1 cellular context compared by ENCODE assay signal in the genomic region with DNA sequence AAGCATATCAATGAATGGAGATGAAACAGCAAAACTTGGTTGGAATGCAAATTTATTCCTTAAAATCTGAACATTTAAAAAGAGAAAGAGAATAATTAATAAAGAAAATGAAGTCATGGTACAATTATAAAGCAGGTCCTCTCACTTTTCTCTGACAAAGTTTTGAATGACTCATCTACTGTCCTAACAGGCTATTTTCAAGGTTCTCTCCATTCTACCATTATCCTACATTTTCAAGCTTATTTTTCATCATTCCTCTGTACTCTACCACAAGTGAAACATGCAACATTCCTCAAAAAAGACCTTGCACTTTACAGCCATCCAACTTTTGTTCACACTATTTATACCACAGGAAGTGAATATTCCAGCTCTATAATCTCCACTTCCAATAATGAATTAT.
TF ChIP-seq lines count a peak whose summit lies in the region.

No MANE protein-coding gene starts in this region.

TF ChIP-seq in HepG2, 621 proteins besides CTCF, POLR2A, EP300 and RAD21 (continued from another document and continues in another):
- TF ChIP-seq SP4 (CRISPR knock-in tag; IDR thresholded peaks at IDR 0.05) (no peak), FIP1L1 (IDR thresholded peaks at IDR 0.05; ENCODE audit: borderline replicate concordance, insufficient read depth, low read depth, low read length) (no peak), CHD2 (IDR thresholded peaks at IDR 0.05; ENCODE audit: low read depth, low read length) (no peak), RXRB (CRISPR knock-in tag; IDR thresholded peaks at IDR 0.05; ENCODE audit: borderline replicate concordance) (peak; percentile 26; the same call in 1 of the 2 replicates), ZNF619 (CRISPR knock-in tag; IDR thresholded peaks at IDR 0.05) (no peak), ZNF263 (CRISPR knock-in tag; IDR thresholded peaks at IDR 0.05) (no peak), ZFP36L2 (CRISPR knock-in tag; IDR thresholded peaks at IDR 0.05) (no peak), ZFAT (CRISPR knock-in tag; conservative IDR thresholded peaks at IDR 0.05) (no peak), KLF12 (CRISPR knock-in tag; IDR thresholded peaks at IDR 0.05; ENCODE audit: borderline replicate concordance) (no peak), ZNF891 (CRISPR knock-in tag; IDR thresholded peaks at IDR 0.05) (no peak), ZNF878 (CRISPR knock-in tag; IDR thresholded peaks at IDR 0.05) (no peak), ZNF724P (CRISPR knock-in tag; IDR thresholded peaks at IDR 0.05; ENCODE audit: borderline replicate concordance) (peak; percentile 45; the same call in 1 of the 2 replicates), KAT7 (CRISPR knock-in tag; IDR thresholded peaks at IDR 0.05; ENCODE audit: borderline replicate concordance) (no peak), ZNF546 (CRISPR knock-in tag; conservative IDR thresholded peaks at IDR 0.05) (no peak), ZMYM3 (CRISPR knock-in tag; IDR thresholded peaks at IDR 0.05) (no peak), GFI1 (CRISPR knock-in tag; IDR thresholded peaks at IDR 0.05; ENCODE audit: borderline replicate concordance) (no peak), FOXK1 (CRISPR knock-in tag; IDR thresholded peaks at IDR 0.05; ENCODE audit: borderline replicate concordance, low read depth) (no peak), ZNF841 (CRISPR knock-in tag; IDR thresholded peaks at IDR 0.05; ENCODE audit: borderline replicate concordance) (no peak), FOSL1 (CRISPR knock-in tag; IDR thresholded peaks at IDR 0.05; ENCODE audit: borderline replicate concordance) (0 out of 2 replicates have a peak, but pooled peaks have one; percentile 10), CREM (IDR thresholded peaks at IDR 0.05) (0 out of 2 replicates have a peak, but pooled peaks have one; percentile 21), CREM (CRISPR knock-in tag; IDR thresholded peaks at IDR 0.05) (no peak), NRL (CRISPR knock-in tag; IDR thresholded peaks at IDR 0.05; ENCODE audit: borderline replicate concordance) (no peak), ZNF180 (CRISPR knock-in tag; IDR thresholded peaks at IDR 0.05; ENCODE audit: borderline replicate concordance, low read depth) (no peak), ATF7-NPFF (CRISPR knock-in tag; IDR thresholded peaks at IDR 0.05; ENCODE audit: low read depth) (no peak), NR2F1 (CRISPR knock-in tag; IDR thresholded peaks at IDR 0.05) (0 out of 4 replicates have a peak, but pooled peaks of 1 of the 2 experiments have one; percentile 27), ZNF354B (CRISPR knock-in tag; IDR thresholded peaks at IDR 0.05) (0 out of 2 replicates have a peak, but pooled peaks have one; percentile 40)
- TF ChIP-seq, protein P1, sequence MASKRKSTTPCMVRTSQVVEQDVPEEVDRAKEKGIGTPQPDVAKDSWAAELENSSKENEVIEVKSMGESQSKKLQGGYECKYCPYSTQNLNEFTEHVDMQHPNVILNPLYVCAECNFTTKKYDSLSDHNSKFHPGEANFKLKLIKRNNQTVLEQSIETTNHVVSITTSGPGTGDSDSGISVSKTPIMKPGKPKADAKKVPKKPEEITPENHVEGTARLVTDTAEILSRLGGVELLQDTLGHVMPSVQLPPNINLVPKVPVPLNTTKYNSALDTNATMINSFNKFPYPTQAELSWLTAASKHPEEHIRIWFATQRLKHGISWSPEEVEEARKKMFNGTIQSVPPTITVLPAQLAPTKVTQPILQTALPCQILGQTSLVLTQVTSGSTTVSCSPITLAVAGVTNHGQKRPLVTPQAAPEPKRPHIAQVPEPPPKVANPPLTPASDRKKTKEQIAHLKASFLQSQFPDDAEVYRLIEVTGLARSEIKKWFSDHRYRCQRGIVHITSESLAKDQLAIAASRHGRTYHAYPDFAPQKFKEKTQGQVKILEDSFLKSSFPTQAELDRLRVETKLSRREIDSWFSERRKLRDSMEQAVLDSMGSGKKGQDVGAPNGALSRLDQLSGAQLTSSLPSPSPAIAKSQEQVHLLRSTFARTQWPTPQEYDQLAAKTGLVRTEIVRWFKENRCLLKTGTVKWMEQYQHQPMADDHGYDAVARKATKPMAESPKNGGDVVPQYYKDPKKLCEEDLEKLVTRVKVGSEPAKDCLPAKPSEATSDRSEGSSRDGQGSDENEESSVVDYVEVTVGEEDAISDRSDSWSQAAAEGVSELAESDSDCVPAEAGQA (IDR thresholded peaks at IDR 0.05; ENCODE audit: low read depth), result no peak
- TF ChIP-seq, protein P1 (CRISPR knock-in tag; IDR thresholded peaks at IDR 0.05; ENCODE audit: borderline replicate concordance), result no peak
- TF ChIP-seq, protein P2, sequence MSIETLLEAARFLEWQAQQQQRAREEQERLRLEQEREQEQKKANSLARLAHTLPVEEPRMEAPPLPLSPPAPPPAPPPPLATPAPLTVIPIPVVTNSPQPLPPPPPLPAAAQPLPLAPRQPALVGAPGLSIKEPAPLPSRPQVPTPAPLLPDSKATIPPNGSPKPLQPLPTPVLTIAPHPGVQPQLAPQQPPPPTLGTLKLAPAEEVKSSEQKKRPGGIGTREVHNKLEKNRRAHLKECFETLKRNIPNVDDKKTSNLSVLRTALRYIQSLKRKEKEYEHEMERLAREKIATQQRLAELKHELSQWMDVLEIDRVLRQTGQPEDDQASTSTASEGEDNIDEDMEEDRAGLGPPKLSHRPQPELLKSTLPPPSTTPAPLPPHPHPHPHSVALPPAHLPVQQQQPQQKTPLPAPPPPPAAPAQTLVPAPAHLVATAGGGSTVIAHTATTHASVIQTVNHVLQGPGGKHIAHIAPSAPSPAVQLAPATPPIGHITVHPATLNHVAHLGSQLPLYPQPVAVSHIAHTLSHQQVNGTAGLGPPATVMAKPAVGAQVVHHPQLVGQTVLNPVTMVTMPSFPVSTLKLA (IDR thresholded peaks at IDR 0.05), result no peak
- TF ChIP-seq, protein P3, sequence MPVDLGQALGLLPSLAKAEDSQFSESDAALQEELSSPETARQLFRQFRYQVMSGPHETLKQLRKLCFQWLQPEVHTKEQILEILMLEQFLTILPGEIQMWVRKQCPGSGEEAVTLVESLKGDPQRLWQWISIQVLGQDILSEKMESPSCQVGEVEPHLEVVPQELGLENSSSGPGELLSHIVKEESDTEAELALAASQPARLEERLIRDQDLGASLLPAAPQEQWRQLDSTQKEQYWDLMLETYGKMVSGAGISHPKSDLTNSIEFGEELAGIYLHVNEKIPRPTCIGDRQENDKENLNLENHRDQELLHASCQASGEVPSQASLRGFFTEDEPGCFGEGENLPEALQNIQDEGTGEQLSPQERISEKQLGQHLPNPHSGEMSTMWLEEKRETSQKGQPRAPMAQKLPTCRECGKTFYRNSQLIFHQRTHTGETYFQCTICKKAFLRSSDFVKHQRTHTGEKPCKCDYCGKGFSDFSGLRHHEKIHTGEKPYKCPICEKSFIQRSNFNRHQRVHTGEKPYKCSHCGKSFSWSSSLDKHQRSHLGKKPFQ (CRISPR knock-in tag; IDR thresholded peaks at IDR 0.05; ENCODE audit: insufficient replicate concordance), result no peak
- TF ChIP-seq, protein P4, sequence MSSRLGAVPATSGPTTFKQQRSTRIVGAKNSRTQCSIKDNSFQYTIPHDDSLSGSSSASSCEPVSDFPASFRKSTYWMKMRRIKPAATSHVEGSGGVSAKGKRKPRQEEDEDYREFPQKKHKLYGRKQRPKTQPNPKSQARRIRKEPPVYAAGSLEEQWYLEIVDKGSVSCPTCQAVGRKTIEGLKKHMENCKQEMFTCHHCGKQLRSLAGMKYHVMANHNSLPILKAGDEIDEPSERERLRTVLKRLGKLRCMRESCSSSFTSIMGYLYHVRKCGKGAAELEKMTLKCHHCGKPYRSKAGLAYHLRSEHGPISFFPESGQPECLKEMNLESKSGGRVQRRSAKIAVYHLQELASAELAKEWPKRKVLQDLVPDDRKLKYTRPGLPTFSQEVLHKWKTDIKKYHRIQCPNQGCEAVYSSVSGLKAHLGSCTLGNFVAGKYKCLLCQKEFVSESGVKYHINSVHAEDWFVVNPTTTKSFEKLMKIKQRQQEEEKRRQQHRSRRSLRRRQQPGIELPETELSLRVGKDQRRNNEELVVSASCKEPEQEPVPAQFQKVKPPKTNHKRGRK (CRISPR knock-in tag; IDR thresholded peaks at IDR 0.05), result no peak
- TF ChIP-seq, protein P5, sequence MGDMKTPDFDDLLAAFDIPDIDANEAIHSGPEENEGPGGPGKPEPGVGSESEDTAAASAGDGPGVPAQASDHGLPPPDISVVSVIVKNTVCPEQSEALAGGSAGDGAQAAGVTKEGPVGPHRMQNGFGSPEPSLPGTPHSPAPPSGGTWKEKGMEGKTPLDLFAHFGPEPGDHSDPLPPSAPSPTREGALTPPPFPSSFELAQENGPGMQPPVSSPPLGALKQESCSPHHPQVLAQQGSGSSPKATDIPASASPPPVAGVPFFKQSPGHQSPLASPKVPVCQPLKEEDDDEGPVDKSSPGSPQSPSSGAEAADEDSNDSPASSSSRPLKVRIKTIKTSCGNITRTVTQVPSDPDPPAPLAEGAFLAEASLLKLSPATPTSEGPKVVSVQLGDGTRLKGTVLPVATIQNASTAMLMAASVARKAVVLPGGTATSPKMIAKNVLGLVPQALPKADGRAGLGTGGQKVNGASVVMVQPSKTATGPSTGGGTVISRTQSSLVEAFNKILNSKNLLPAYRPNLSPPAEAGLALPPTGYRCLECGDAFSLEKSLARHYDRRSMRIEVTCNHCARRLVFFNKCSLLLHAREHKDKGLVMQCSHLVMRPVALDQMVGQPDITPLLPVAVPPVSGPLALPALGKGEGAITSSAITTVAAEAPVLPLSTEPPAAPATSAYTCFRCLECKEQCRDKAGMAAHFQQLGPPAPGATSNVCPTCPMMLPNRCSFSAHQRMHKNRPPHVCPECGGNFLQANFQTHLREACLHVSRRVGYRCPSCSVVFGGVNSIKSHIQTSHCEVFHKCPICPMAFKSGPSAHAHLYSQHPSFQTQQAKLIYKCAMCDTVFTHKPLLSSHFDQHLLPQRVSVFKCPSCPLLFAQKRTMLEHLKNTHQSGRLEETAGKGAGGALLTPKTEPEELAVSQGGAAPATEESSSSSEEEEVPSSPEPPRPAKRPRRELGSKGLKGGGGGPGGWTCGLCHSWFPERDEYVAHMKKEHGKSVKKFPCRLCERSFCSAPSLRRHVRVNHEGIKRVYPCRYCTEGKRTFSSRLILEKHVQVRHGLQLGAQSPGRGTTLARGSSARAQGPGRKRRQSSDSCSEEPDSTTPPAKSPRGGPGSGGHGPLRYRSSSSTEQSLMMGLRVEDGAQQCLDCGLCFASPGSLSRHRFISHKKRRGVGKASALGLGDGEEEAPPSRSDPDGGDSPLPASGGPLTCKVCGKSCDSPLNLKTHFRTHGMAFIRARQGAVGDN (CRISPR knock-in tag; IDR thresholded peaks at IDR 0.05), result no peak
- TF ChIP-seq, protein P6, sequence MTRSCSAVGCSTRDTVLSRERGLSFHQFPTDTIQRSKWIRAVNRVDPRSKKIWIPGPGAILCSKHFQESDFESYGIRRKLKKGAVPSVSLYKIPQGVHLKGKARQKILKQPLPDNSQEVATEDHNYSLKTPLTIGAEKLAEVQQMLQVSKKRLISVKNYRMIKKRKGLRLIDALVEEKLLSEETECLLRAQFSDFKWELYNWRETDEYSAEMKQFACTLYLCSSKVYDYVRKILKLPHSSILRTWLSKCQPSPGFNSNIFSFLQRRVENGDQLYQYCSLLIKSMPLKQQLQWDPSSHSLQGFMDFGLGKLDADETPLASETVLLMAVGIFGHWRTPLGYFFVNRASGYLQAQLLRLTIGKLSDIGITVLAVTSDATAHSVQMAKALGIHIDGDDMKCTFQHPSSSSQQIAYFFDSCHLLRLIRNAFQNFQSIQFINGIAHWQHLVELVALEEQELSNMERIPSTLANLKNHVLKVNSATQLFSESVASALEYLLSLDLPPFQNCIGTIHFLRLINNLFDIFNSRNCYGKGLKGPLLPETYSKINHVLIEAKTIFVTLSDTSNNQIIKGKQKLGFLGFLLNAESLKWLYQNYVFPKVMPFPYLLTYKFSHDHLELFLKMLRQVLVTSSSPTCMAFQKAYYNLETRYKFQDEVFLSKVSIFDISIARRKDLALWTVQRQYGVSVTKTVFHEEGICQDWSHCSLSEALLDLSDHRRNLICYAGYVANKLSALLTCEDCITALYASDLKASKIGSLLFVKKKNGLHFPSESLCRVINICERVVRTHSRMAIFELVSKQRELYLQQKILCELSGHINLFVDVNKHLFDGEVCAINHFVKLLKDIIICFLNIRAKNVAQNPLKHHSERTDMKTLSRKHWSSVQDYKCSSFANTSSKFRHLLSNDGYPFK (CRISPR knock-in tag; IDR thresholded peaks at IDR 0.05; ENCODE audit: borderline replicate concordance), result no peak
- TF ChIP-seq, protein P7, sequence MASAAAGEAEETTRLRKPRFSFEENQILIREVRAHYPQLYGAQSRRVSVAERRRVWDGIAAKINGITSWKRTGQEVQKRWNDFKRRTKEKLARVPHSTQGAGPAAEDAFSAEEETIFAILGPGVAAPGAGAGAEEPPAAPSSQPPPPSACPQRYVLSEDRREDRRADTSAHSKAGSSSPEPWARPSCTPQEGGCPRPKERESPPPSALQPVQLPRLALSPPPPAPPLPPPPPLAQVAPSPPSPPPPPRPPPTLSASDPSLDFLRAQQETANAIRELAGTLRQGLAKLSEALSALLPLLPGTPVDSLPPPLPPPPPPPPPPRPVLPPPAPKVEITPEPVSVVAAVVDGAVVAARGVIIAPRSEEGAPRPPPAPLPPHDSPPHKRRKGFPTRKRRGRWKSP (CRISPR knock-in tag; IDR thresholded peaks at IDR 0.05), result no peak
- TF ChIP-seq, protein P8, sequence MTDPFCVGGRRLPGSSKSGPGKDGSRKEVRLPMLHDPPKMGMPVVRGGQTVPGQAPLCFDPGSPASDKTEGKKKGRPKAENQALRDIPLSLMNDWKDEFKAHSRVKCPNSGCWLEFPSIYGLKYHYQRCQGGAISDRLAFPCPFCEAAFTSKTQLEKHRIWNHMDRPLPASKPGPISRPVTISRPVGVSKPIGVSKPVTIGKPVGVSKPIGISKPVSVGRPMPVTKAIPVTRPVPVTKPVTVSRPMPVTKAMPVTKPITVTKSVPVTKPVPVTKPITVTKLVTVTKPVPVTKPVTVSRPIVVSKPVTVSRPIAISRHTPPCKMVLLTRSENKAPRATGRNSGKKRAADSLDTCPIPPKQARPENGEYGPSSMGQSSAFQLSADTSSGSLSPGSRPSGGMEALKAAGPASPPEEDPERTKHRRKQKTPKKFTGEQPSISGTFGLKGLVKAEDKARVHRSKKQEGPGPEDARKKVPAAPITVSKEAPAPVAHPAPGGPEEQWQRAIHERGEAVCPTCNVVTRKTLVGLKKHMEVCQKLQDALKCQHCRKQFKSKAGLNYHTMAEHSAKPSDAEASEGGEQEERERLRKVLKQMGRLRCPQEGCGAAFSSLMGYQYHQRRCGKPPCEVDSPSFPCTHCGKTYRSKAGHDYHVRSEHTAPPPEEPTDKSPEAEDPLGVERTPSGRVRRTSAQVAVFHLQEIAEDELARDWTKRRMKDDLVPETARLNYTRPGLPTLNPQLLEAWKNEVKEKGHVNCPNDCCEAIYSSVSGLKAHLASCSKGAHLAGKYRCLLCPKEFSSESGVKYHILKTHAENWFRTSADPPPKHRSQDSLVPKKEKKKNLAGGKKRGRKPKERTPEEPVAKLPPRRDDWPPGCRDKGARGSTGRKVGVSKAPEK (CRISPR knock-in tag; IDR thresholded peaks at IDR 0.05; ENCODE audit: borderline replicate concordance), result no peak
